8 cellular contexts compared by ENCODE assay signal in the genomic region with DNA sequence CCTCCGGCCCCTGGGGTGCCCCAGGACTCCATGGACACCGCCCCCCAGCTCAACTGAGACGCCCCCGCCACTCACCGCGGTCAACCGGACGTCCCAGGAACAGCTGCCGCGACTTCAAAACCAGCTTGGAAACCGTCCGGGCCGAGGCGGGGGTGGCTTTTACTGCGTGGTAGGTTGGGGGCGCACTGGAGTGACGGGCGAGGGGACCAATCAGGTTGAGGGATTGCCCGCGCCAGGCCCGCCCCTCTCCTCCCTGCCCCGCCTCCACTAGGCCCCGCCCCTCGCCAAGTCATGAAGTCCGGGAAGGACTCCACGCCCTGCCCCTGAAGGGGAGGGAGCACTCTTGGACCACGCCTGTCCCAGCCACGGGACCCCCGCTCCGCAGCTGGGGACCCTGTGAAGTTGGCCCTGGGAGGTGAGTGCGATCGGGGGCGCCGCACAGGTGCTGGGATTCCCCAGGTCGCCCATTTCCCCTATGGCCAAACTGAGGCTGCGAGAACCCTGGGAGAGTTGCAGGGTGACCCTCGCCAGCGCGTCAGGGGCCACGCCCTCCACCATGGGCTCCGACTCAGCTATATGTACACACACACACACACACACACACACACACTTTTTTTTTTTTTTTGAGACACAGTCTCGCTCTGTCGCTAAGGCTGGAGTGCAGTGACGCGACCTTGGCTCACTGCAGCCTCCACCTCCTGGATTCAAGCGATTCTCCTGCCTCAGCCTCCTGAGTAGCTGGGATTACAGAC. TPM values are rescaled to one million over a fixed set of nuclear protein-coding genes. Genes with fewer than 3 reads are reported as not detected.
DNase-seq lines count a peak whose midpoint lies in the region; ATAC-seq and TF ChIP-seq lines count a peak whose summit lies in the region.

A gene with protein sequence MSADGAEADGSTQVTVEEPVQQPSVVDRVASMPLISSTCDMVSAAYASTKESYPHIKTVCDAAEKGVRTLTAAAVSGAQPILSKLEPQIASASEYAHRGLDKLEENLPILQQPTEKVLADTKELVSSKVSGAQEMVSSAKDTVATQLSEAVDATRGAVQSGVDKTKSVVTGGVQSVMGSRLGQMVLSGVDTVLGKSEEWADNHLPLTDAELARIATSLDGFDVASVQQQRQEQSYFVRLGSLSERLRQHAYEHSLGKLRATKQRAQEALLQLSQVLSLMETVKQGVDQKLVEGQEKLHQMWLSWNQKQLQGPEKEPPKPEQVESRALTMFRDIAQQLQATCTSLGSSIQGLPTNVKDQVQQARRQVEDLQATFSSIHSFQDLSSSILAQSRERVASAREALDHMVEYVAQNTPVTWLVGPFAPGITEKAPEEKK (minus strand): TSS at position 134 of the 752 bp plus-strand sequence. CDS start 6,273 bp downstream, outside the sequence.

- H4K20me1 ChIP-seq in SK-N-SH (ENCODE audit: insufficient read depth): peaks cover 25% of the 10 kb centered on the region

- no peaks in the 10 kb centered on the region for H3K36me3 Mint-ChIP-seq in activated naive CD4-positive, alpha-beta T cell treated with anti-CD3 and anti-CD28 coated beads, Interleukin-2, amount 10 ng/mL, durations not matched to agents 7 days and 5 days

- peaks cover 30% of the 10 kb centered on the region for H3K4me1 Mint-ChIP-seq in activated naive CD4-positive, alpha-beta T cell treated with anti-CD3 and anti-CD28 coated beads, Interleukin-2, amount 10 ng/mL, durations not matched to agents 7 days and 5 days

- H2AFZ ChIP-seq in SK-N-SH (ENCODE audit: low read depth): peak within 1 kb of the TSS; percentile 96

- H3K27me3 ChIP-seq in SK-N-SH (ENCODE audit: insufficient read depth): no peaks in the 10 kb centered on the region

- peak within 1 kb of the TSS; percentile 70 for H3K27ac Mint-ChIP-seq in activated naive CD4-positive, alpha-beta T cell treated with anti-CD3 and anti-CD28 coated beads, Interleukin-2, amount 10 ng/mL, durations not matched to agents 7 days and 5 days

- H3K9me2 ChIP-seq in SK-N-SH: no peaks in the 10 kb centered on the region

- H3K36me3 ChIP-seq in SK-N-SH (replicated peaks in 1 of 2; ENCODE audit: control insufficient read depth in 1 of 2, insufficient read depth in 2 of 2, low read length in 1 of 2): peaks cover 0 to 6% of the 10 kb centered on the region in 2 experiments

- peak; percentile 81 for ATAC-seq in GM19455 (IDR thresholded peaks at IDR 0.05; ENCODE audit: unreplicated experiment)

- H3K4me2 ChIP-seq in SK-N-SH: peak within 1 kb of the TSS; percentile 100

- peak within 1 kb of the TSS; percentile 60 to 97 for H3K4me3 ChIP-seq in SK-N-SH (ENCODE audit: low read depth in 2 of 2, low read length in 1 of 2)

- POLR2A ChIA-PET in SK-N-SH (lab: Yijun Ruan, JAX): interaction anchor here (1.8 kb wide), 1 partner anchor 12 kb away, joined by 6 read pairs; no protein-coding TSS in a partner anchor

- H3K79me2 ChIP-seq in SK-N-SH (ENCODE audit: insufficient read depth): peaks cover 48% of the 10 kb centered on the region

- H3K27ac ChIP-seq in SK-N-SH (ENCODE audit: low read depth in 2 of 2, low read length in 1 of 2) (peak within 1 kb of the TSS; percentile 55 to 84; a peak in 3 of 4 replicates), substantia nigra (ENCODE audit: low read depth, low read length, poor library complexity, severe bottlenecking) (peak within 1 kb of the TSS; percentile 91)

- no peaks in the 10 kb centered on the region for H3K9me3 ChIP-seq in SK-N-SH

- DNase-seq in CMK (ENCODE audit: low read depth) (peak; percentile 93), HUDEP-2 (lab: John Stamatoyannopoulos, UW; ENCODE audit: unreplicated experiment in 76 of 76) (peak in 75 of 76 experiments; percentile 63 to 99 (median 96)), SK-N-SH (peak; percentile 100), germinal center (ENCODE audit: low spot score) (peak; percentile 100), nucleus accumbens (lab: John Stamatoyannopoulos, UW) (peak; percentile 39 to 95 (median 83)), substantia nigra (lab: John Stamatoyannopoulos, UW) (peak; percentile 41 to 96 (median 90))
- DNase-seq in activated naive CD4-positive, alpha-beta T cell treated with anti-CD3 and anti-CD28 coated beads, Interleukin-2, amount 10 ng/mL, durations not matched to agents 7 days and 5 days: peak; percentile 95

- TF ChIP-seq EP300 in SK-N-SH (IDR thresholded peaks at IDR 0.05; ENCODE audit: borderline replicate concordance in 1 of 2, low read depth in 1 of 2, low read length in 1 of 2): no peak

- H3K27me3 Mint-ChIP-seq in activated naive CD4-positive, alpha-beta T cell treated with anti-CD3 and anti-CD28 coated beads, Interleukin-2, amount 10 ng/mL, durations not matched to agents 7 days and 5 days: peaks cover 25% of the 10 kb centered on the region

- peak within 1 kb of the TSS; percentile 94 for H3K9ac ChIP-seq in SK-N-SH

- TF ChIP-seq RAD21 in SK-N-SH (IDR thresholded peaks at IDR 0.05; ENCODE audit: low read length): no peak

- H3K4me3 Mint-ChIP-seq in activated naive CD4-positive, alpha-beta T cell treated with anti-CD3 and anti-CD28 coated beads, Interleukin-2, amount 10 ng/mL, durations not matched to agents 7 days and 5 days: peak within 1 kb of the TSS; percentile 74

- TF ChIP-seq CTCF in SK-N-SH (IDR thresholded peaks at IDR 0.05): no peak

- no peaks in the 10 kb centered on the region for H3K9me3 Mint-ChIP-seq in activated naive CD4-positive, alpha-beta T cell treated with anti-CD3 and anti-CD28 coated beads, Interleukin-2, amount 10 ng/mL, durations not matched to agents 7 days and 5 days

- 10% methylated on average over 25 of the region's 46 CpGs for WGBS in SK-N-SH (ENCODE audit: low lambda C conversion rate)

- peaks cover 32% of the 10 kb centered on the region for H3F3A ChIP-seq in SK-N-SH (replicated peaks; ENCODE audit: insufficient read depth)

- CTCF ChIA-PET in SK-N-SH (lab: Yijun Ruan, JAX): interaction anchor here (0.9 to 8.7 kb wide), 10 partner anchors 12 to 165 kb away, joined by 3 to 121 read pairs (median 6); a partner anchor contains a TSS
- CTCF ChIA-PET in activated naive CD4-positive, alpha-beta T cell treated with anti-CD3 and anti-CD28 coated beads, Interleukin-2, amount 10 ng/mL, durations not matched to agents 7 days and 5 days (lab: Charles Lee): interaction anchor here (1.3 to 9.0 kb wide), 5 partner anchors 11 to 162 kb away, joined by 3 to 80 read pairs (median 7); no protein-coding TSS in a partner anchor

- peaks cover 6 to 7% of the 10 kb centered on the region in 2 experiments; a peak in 1 of 4 replicates for H3K4me1 ChIP-seq in SK-N-SH (ENCODE audit: control insufficient read depth in 1 of 2, insufficient read depth in 2 of 2, low read depth in 1 of 2, low read length in 1 of 2)

TF ChIP-seq in SK-N-SH, 30 proteins besides CTCF, POLR2A, EP300 and RAD21 (continues in another document):
- TF ChIP-seq FOSL2 (IDR thresholded peaks at IDR 0.05; ENCODE audit: borderline replicate concordance, low read depth) (no peak), NRF1 (IDR thresholded peaks at IDR 0.05; ENCODE audit: low read depth, low read length) (no peak), YY1 (IDR thresholded peaks at IDR 0.05; ENCODE audit: low read depth) (no peak), FOXJ3 (CRISPR knock-in tag; IDR thresholded peaks at IDR 0.05) (no peak), TAF1 (IDR thresholded peaks at IDR 0.05; ENCODE audit: borderline replicate concordance, low read depth, low read length) (0 out of 2 replicates have a peak, but pooled peaks have one; percentile 37), GATA2 (CRISPR knock-in tag; IDR thresholded peaks at IDR 0.05) (no peak)
- TF ChIP-seq, protein P1, sequence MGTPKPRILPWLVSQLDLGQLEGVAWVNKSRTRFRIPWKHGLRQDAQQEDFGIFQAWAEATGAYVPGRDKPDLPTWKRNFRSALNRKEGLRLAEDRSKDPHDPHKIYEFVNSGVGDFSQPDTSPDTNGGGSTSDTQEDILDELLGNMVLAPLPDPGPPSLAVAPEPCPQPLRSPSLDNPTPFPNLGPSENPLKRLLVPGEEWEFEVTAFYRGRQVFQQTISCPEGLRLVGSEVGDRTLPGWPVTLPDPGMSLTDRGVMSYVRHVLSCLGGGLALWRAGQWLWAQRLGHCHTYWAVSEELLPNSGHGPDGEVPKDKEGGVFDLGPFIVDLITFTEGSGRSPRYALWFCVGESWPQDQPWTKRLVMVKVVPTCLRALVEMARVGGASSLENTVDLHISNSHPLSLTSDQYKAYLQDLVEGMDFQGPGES (IDR thresholded peaks at IDR 0.05; ENCODE audit: low read depth, low read length): no peak
- TF ChIP-seq, protein P2, sequence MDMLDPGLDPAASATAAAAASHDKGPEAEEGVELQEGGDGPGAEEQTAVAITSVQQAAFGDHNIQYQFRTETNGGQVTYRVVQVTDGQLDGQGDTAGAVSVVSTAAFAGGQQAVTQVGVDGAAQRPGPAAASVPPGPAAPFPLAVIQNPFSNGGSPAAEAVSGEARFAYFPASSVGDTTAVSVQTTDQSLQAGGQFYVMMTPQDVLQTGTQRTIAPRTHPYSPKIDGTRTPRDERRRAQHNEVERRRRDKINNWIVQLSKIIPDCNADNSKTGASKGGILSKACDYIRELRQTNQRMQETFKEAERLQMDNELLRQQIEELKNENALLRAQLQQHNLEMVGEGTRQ (IDR thresholded peaks at IDR 0.05; ENCODE audit: borderline replicate concordance, low read depth, low read length): no peak

RNA-seq across cellular contexts. Expression of the gene that starts here (rescaled TPM):
- 129 and 136 TPM in 2 replicates for polyA plus RNA-seq in SK-N-SH (2012; rRNA removed)
- 55.6 and 96.3 TPM in 2 replicates for polyA plus RNA-seq in SK-N-SH (2012; cell fraction: cytosol; rRNA removed)
- 67.5 and 82.1 TPM in 2 replicates for polyA plus RNA-seq in SK-N-SH (2012; cell fraction: nucleus; rRNA removed)

Comparison
In these comparisons a context has a peak if more than half of its experiments do, and no peak if none do; other contexts are left out.
1. Peak in every context shown above with its lines: DNase-seq, ATAC-seq, H3K4me3 ChIP-seq and H3K27ac ChIP-seq.